Comparison of ENCODE assay signal across 16 cellular contexts in the genomic region with DNA sequence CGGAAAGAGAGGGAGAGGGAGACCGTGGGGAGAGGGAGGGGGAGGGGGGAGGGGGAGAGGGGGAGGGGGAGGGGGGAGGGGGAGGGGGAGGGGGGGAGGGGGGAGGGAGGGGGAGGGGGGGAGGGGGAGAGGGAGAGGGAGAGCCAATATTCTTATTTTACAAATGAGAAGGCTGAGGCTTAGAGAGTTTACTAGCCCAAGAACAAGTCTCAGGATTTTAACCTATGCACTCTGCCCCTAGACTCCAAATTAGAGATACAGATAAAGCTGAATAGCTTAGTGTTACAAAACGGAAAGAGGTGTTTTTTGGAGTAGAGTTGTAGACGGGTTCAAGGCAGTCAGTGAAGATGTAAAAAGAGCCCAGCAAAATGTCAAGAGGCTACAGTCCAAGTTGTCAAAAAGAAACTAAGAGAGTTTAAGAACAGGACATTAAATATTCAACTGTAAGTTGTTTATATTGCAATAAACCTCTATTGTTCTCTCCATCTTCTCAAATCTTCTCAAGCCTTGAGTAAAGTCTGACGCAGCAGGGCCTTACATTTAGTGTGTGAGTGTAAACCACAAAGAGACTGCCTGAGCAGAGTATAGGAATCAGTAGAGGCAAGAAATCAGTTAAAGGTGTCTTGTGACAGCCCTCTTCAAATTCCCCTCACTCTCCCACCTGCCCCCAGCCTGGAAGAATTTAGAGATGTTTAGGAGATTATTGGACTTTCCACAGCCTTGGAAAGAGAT. TPM values are rescaled to one million over a fixed set of nuclear protein-coding genes. Genes with fewer than 3 reads are reported as not detected.
DNase-seq lines count a peak whose midpoint lies in the region; ATAC-seq and TF ChIP-seq lines count a peak whose summit lies in the region.
"Had no signal": no experiment of that assay in that cellular context is flagged by ENCODE, and none has a peak within 500 bp of the region (broad histone marks: within the 10 kb centered on the region; RNA-seq: fewer than 3 reads in every experiment).

No MANE protein-coding gene starts in this region.

- CTCF ChIA-PET in activated naive CD4-positive, alpha-beta T cell treated with anti-CD3 and anti-CD28 coated beads, Interleukin-2, amount 10 ng/mL, durations not matched to agents 7 days and 5 days (lab: Charles Lee): no interaction called here

- no peaks in the 10 kb centered on the region for H3K27me3 Mint-ChIP-seq in activated naive CD4-positive, alpha-beta T cell treated with anti-CD3 and anti-CD28 coated beads, Interleukin-2, amount 10 ng/mL, durations not matched to agents 7 days and 5 days
- no peaks in the 10 kb centered on the region for H3K27me3 Mint-ChIP-seq in T-helper 2 cell treated with Interferon-gamma antibody and Interleukin-4, amounts not matched to agents 5 μg/mL and 100 μg/mL, for 36 hours (ENCODE audit: low read depth)
- H3K27me3 Mint-ChIP-seq in natural killer cell (ENCODE audit: low read depth in 2 of 2): no peaks in the 10 kb centered on the region
- H3K27me3 Mint-ChIP-seq: activated B cell treated with CpG ODN at 0.5 μM for 24 hours had no signal

- DNase-seq in activated naive CD4-positive, alpha-beta T cell treated with anti-CD3 and anti-CD28 coated beads, Interleukin-2, amount 10 ng/mL, durations not matched to agents 7 days and 5 days: no peak
- DNase-seq in activated naive CD4-positive, alpha-beta T cell treated with anti-CD3 and anti-CD28 coated beads, Interleukin-2, amount 50 U/mL, for 72 hours (ENCODE audit: low spot score in 2 of 2): no peak
- no peak for DNase-seq in T-helper 2 cell treated with Interferon-gamma antibody and Interleukin-4, amounts not matched to agents 5 μg/mL and 100 μg/mL, for 36 hours (ENCODE audit: low spot score)
- DNase-seq in natural killer cell: no peak
- no peak for DNase-seq in T1000 (lab: John Stamatoyannopoulos, UW)
- DNase-seq in NCI-H146 (lab: John Stamatoyannopoulos, UW): no peak
- DNase-seq: ACHN; activated B cell treated with CpG ODN at 0.5 μM for 24 hours; effector CD4-positive, alpha-beta T cell; hippocampal formation; NCI-H2029 treated with DMSO at 0.1 percent for 48 hours; NCI-H526 treated with DMSO at 0.1 percent for 48 hours; Peyer's patch; retina had no signal

- peaks cover 36% of the 10 kb centered on the region for H3K4me1 Mint-ChIP-seq in activated naive CD4-positive, alpha-beta T cell treated with anti-CD3 and anti-CD28 coated beads, Interleukin-2, amount 10 ng/mL, durations not matched to agents 7 days and 5 days
- H3K4me1 Mint-ChIP-seq in T-helper 2 cell treated with Interferon-gamma antibody and Interleukin-4, amounts not matched to agents 5 μg/mL and 100 μg/mL, for 36 hours (ENCODE audit: low read depth): peaks cover 28% of the 10 kb centered on the region
- H3K4me1 Mint-ChIP-seq in natural killer cell: peaks cover 20 to 32% of the 10 kb centered on the region in 2 donors

- peak overlapping the region; percentile 62 for H3K27ac Mint-ChIP-seq in activated naive CD4-positive, alpha-beta T cell treated with anti-CD3 and anti-CD28 coated beads, Interleukin-2, amount 10 ng/mL, durations not matched to agents 7 days and 5 days
- no peak overlapping the region for H3K27ac Mint-ChIP-seq in activated naive CD4-positive, alpha-beta T cell treated with anti-CD3 and anti-CD28 coated beads, Interleukin-2, amount 50 U/mL, for 72 hours
- H3K27ac Mint-ChIP-seq in T-helper 2 cell treated with Interferon-gamma antibody and Interleukin-4, amounts not matched to agents 5 μg/mL and 100 μg/mL, for 36 hours: peak overlapping the region; percentile 65
- H3K27ac Mint-ChIP-seq in natural killer cell: peak overlapping the region; percentile 51 to 69
- H3K27ac Mint-ChIP-seq: activated B cell treated with CpG ODN at 0.5 μM for 24 hours had no signal

- H3K36me3 Mint-ChIP-seq in activated naive CD4-positive, alpha-beta T cell treated with anti-CD3 and anti-CD28 coated beads, Interleukin-2, amount 10 ng/mL, durations not matched to agents 7 days and 5 days: peaks cover 7% of the 10 kb centered on the region
- H3K36me3 Mint-ChIP-seq in activated naive CD4-positive, alpha-beta T cell treated with anti-CD3 and anti-CD28 coated beads, Interleukin-2, amount 50 U/mL, for 72 hours: peaks cover 0 to 17% of the 10 kb centered on the region in 2 donors
- H3K36me3 Mint-ChIP-seq in T-helper 2 cell treated with Interferon-gamma antibody and Interleukin-4, amounts not matched to agents 5 μg/mL and 100 μg/mL, for 36 hours (ENCODE audit: low read depth): peaks cover 4% of the 10 kb centered on the region
- H3K36me3 Mint-ChIP-seq in natural killer cell: no peaks in the 10 kb centered on the region

- ATAC-seq in activated naive CD4-positive, alpha-beta T cell treated with anti-CD3 and anti-CD28 coated beads, Interleukin-2, amount 50 U/mL, for 72 hours: no peak
- peak; percentile 38 for ATAC-seq in GM21723 (IDR thresholded peaks at IDR 0.05; ENCODE audit: unreplicated experiment)
- ATAC-seq in natural killer cell: peak; percentile 46 to 50 (median 50)
- ATAC-seq in HG03159 (IDR thresholded peaks at IDR 0.05; ENCODE audit: unreplicated experiment): no peak

- no peak overlapping the region for H3K4me3 Mint-ChIP-seq in activated naive CD4-positive, alpha-beta T cell treated with anti-CD3 and anti-CD28 coated beads, Interleukin-2, amount 10 ng/mL, durations not matched to agents 7 days and 5 days
- H3K4me3 Mint-ChIP-seq in T-helper 2 cell treated with Interferon-gamma antibody and Interleukin-4, amounts not matched to agents 5 μg/mL and 100 μg/mL, for 36 hours: peak overlapping the region; percentile 38
- H3K4me3 Mint-ChIP-seq in natural killer cell: no peak overlapping the region
- H3K4me3 Mint-ChIP-seq: activated B cell treated with CpG ODN at 0.5 μM for 24 hours had no signal

- TF ChIP-seq CTCF in natural killer cell (IDR thresholded peaks at IDR 0.05): no peak

- H3K9me3 Mint-ChIP-seq in activated naive CD4-positive, alpha-beta T cell treated with anti-CD3 and anti-CD28 coated beads, Interleukin-2, amount 10 ng/mL, durations not matched to agents 7 days and 5 days: peaks cover 11% of the 10 kb centered on the region
- peaks cover 3 to 10% of the 10 kb centered on the region in 2 donors for H3K9me3 Mint-ChIP-seq in activated naive CD4-positive, alpha-beta T cell treated with anti-CD3 and anti-CD28 coated beads, Interleukin-2, amount 50 U/mL, for 72 hours
- H3K9me3 Mint-ChIP-seq in T-helper 2 cell treated with Interferon-gamma antibody and Interleukin-4, amounts not matched to agents 5 μg/mL and 100 μg/mL, for 36 hours: no peaks in the 10 kb centered on the region
- no peaks in the 10 kb centered on the region for H3K9me3 Mint-ChIP-seq in natural killer cell
- H3K9me3 Mint-ChIP-seq: activated B cell treated with CpG ODN at 0.5 μM for 24 hours had no signal

- intact Hi-C loops in natural killer cell (cut with micrococcal nuclease): no loop called here

RNA-seq across cellular contexts. Expression of gene AKIRIN2, which starts 34.9 kb away (rescaled TPM):
- 10 to 100 TPM; 48.8 to 63.4 TPM for total RNA-seq in activated naive CD4-positive, alpha-beta T cell treated with anti-CD3 and anti-CD28 coated beads, Interleukin-2, amount 50 U/mL, for 72 hours
- total RNA-seq in natural killer cell: 100 to 1,000 TPM; 102 to 156 (median 108) TPM

Comparison
In these comparisons a context has a peak if more than half of its experiments do, and no peak if none do; other contexts are left out.
1. H3K27ac Mint-ChIP-seq: peak in activated naive CD4-positive, alpha-beta T cell treated with anti-CD3 and anti-CD28 coated beads, Interleukin-2, amount 10 ng/mL, durations not matched to agents 7 days and 5 days (single experiment), T-helper 2 cell treated with Interferon-gamma antibody and Interleukin-4, amounts not matched to agents 5 μg/mL and 100 μg/mL, for 36 hours (single experiment) and natural killer cell (2 of 2); none in activated naive CD4-positive, alpha-beta T cell treated with anti-CD3 and anti-CD28 coated beads, Interleukin-2, amount 50 U/mL, for 72 hours (0 of 2).
2. ATAC-seq: peak in GM21723 (single experiment) and natural killer cell (3 of 3); none in activated naive CD4-positive, alpha-beta T cell treated with anti-CD3 and anti-CD28 coated beads, Interleukin-2, amount 50 U/mL, for 72 hours (0 of 2) and HG03159 (single experiment).